In genomic region chr17:17669081-17669850, GRCh38 we compare ENCODE assay signal across 1 cellular context.
TF ChIP-seq lines count a peak whose summit lies in the region.

No MANE protein-coding gene starts in this region.

TF ChIP-seq in HepG2, 621 proteins besides CTCF, POLR2A, EP300 and RAD21 (continued from another document):
- TF ChIP-seq AKNA (CRISPR knock-in tag; IDR thresholded peaks at IDR 0.05; ENCODE audit: borderline replicate concordance) (no peak), ZNF44 (CRISPR knock-in tag; IDR thresholded peaks at IDR 0.05) (no peak), ZNF263 (CRISPR knock-in tag; IDR thresholded peaks at IDR 0.05) (peak; percentile 89), ZMYM2 (CRISPR knock-in tag; IDR thresholded peaks at IDR 0.05) (0 out of 2 replicates have a peak, but pooled peaks have one; percentile 29), HOXA5 (CRISPR knock-in tag; IDR thresholded peaks at IDR 0.05) (no peak), BORCS8-MEF2B (CRISPR knock-in tag; IDR thresholded peaks at IDR 0.05) (0 out of 2 replicates have a peak, but pooled peaks have one; percentile 41), ZNF574 (CRISPR knock-in tag; IDR thresholded peaks at IDR 0.05) (no peak), TBL1XR1 (IDR thresholded peaks at IDR 0.05; ENCODE audit: borderline replicate concordance, low read length, partially characterized antibody) (no peak), CREB3 (CRISPR knock-in tag; IDR thresholded peaks at IDR 0.05) (no peak), ZGPAT (CRISPR knock-in tag; IDR thresholded peaks at IDR 0.05) (no peak), NFKBIZ (CRISPR knock-in tag; IDR thresholded peaks at IDR 0.05) (no peak), IRF2 (CRISPR knock-in tag; IDR thresholded peaks at IDR 0.05) (no peak), RBAK (CRISPR knock-in tag; IDR thresholded peaks at IDR 0.05) (no peak), SNRNP70 (IDR thresholded peaks at IDR 0.05; ENCODE audit: low read depth, low read length) (no peak), HNRNPK (IDR thresholded peaks at IDR 0.05; ENCODE audit: low read depth, low read length, poor library complexity, severe bottlenecking) (peak; percentile 31), ZNF350 (CRISPR knock-in tag; IDR thresholded peaks at IDR 0.05; ENCODE audit: borderline replicate concordance, low read depth) (0 out of 2 replicates have a peak, but pooled peaks have one; percentile 25), IRX3 (CRISPR knock-in tag; IDR thresholded peaks at IDR 0.05; ENCODE audit: borderline replicate concordance, low read depth) (no peak), ZMYM3 (CRISPR knock-in tag; IDR thresholded peaks at IDR 0.05) (peak; percentile 89)
- TF ChIP-seq, protein P1, sequence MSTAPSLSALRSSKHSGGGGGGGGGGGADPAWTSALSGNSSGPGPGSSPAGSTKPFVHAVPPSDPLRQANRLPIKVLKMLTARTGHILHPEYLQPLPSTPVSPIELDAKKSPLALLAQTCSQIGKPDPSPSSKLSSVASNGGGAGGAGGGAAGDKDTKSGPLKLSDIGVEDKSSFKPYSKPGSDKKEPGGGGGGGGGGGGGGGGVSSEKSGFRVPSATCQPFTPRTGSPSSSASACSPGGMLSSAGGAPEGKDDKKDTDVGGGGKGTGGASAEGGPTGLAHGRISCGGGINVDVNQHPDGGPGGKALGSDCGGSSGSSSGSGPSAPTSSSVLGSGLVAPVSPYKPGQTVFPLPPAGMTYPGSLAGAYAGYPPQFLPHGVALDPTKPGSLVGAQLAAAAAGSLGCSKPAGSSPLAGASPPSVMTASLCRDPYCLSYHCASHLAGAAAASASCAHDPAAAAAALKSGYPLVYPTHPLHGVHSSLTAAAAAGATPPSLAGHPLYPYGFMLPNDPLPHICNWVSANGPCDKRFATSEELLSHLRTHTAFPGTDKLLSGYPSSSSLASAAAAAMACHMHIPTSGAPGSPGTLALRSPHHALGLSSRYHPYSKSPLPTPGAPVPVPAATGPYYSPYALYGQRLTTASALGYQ (CRISPR knock-in tag; IDR thresholded peaks at IDR 0.05), result no peak
